8 cellular contexts compared by ENCODE assay signal in the genomic region with DNA sequence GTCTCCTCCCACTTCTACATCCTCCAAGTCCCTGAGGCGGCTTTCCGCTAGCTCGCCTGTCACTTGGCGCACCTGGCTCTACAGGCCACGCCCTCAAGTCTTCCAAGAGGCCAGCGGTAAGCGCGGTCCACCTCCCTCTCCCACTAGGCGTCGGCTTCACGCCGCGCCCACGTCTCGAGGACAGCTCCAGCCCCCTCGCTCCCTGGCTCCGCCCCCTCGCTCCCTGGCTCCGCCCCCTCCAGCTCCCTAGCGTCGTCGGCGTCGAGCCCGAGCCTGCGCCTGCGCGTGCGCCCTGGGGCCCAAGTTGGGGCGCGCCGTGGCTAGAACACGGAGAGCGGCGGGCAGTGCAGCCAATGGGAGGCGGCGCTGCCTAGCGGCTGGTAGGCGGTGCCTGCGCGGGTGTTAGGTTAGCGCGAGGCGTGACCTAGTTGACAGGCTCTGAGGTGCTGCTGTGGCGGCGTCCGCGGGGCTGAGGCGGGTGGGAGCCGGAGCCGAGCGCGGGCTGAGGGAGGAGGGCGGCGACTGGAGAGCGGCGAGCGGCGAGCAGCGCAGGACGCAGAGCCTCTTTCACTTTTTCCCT. TPM values are rescaled to one million over a fixed set of nuclear protein-coding genes. Genes with fewer than 3 reads are reported as not detected.
DNase-seq lines count a peak whose midpoint lies in the region; ATAC-seq and TF ChIP-seq lines count a peak whose summit lies in the region.

Gene MACROD2 (plus strand): TSS at position 431 of the 580 bp plus-strand sequence.

- no peak for TF ChIP-seq POLR2A in lower leg skin (IDR thresholded peaks at IDR 0.05)

- H3K36me3 ChIP-seq in endocrine pancreas (ENCODE audit: control insufficient read depth, insufficient read depth, low read length) = no peaks in the 10 kb centered on the region

- peaks cover 16% of the 10 kb centered on the region for H3K4me1 Mint-ChIP-seq in WTC11

- H3K4me3 ChIP-seq in endocrine pancreas (ENCODE audit: control insufficient read depth, insufficient read depth, low read length) (peak within 1 kb of the TSS; percentile 87), lower leg skin (ENCODE audit: low read depth, poor library complexity, severe bottlenecking) (peak within 1 kb of the TSS; percentile 38)

- H3K9me3 ChIP-seq in endocrine pancreas (ENCODE audit: control insufficient read depth, low read length) = no peaks in the 10 kb centered on the region

- peaks cover 17% of the 10 kb centered on the region for H3K27me3 Mint-ChIP-seq in WTC11 (ENCODE audit: low read depth)

- H3K4me3 Mint-ChIP-seq in WTC11 = peak within 1 kb of the TSS; percentile 90

- no peak for TF ChIP-seq CTCF in WTC11 (IDR thresholded peaks at IDR 0.05)
- TF ChIP-seq CTCF in lower leg skin (IDR thresholded peaks at IDR 0.05) = no peak

- peak within 1 kb of the TSS; percentile 49 for H3K9ac ChIP-seq in endocrine pancreas (ENCODE audit: control insufficient read depth, insufficient read depth, low read length)

- H3K27me3 ChIP-seq in endocrine pancreas (ENCODE audit: control insufficient read depth, insufficient read depth, low read length) = no peaks in the 10 kb centered on the region

- H3K36me3 Mint-ChIP-seq in WTC11 = no peaks in the 10 kb centered on the region

- peaks cover 10% of the 10 kb centered on the region for H3K4me1 ChIP-seq in endocrine pancreas (ENCODE audit: control insufficient read depth, insufficient read depth, low read length)

- CTCF ChIA-PET in WTC11 (lab: Charles Lee) = interaction anchor here (0.8 to 3.2 kb wide), 8 partner anchors 28 to 223 kb away, joined by 3 to 22 read pairs (median 5); no protein-coding TSS in a partner anchor

- intact Hi-C loops in lower leg skin (cut with DNase I; ENCODE audit: low total_unique reads) = no loop called here

- DNase-seq in 8988T (peak; percentile 89), NCI-H2107 (lab: John Stamatoyannopoulos, UW) (peak; percentile 90), WTC11 (ENCODE audit: low spot score) (peak; percentile 98), lower leg skin (ENCODE audit: low spot score in 2 of 2) (peak; percentile 81 to 97), T-helper 9 cell (no peak)
- DNase-seq in stimulated activated CD4-positive, alpha-beta T cell treated with anti-CD3 and anti-CD28 coated beads, Interleukin-2, amount 100 ng/mL, for 4 hours (ENCODE audit: low read depth) = peak; percentile 8

- H3K27ac Mint-ChIP-seq in WTC11 = peak within 1 kb of the TSS; percentile 32; the same call in 1 of the 2 replicates

- 2 to 5% methylated on average over 43 to 60 of the region's 61 CpGs for WGBS in lower leg skin, 2 donors

- POLR2A ChIA-PET in WTC11 (lab: Charles Lee) = interaction anchor here (0.6 kb wide), 1 partner anchor 15 kb away, joined by 3 read pairs; no protein-coding TSS in a partner anchor

- peaks cover 10% of the 10 kb centered on the region for H3K9me3 Mint-ChIP-seq in WTC11

- ATAC-seq in GM21723 (IDR thresholded peaks at IDR 0.05; ENCODE audit: unreplicated experiment) (peak; percentile 83), WTC11 (peak; percentile 93)

TF ChIP-seq in WTC11, 78 proteins besides CTCF, POLR2A, EP300 and RAD21 (continues in another document):
- TF ChIP-seq, protein P1, sequence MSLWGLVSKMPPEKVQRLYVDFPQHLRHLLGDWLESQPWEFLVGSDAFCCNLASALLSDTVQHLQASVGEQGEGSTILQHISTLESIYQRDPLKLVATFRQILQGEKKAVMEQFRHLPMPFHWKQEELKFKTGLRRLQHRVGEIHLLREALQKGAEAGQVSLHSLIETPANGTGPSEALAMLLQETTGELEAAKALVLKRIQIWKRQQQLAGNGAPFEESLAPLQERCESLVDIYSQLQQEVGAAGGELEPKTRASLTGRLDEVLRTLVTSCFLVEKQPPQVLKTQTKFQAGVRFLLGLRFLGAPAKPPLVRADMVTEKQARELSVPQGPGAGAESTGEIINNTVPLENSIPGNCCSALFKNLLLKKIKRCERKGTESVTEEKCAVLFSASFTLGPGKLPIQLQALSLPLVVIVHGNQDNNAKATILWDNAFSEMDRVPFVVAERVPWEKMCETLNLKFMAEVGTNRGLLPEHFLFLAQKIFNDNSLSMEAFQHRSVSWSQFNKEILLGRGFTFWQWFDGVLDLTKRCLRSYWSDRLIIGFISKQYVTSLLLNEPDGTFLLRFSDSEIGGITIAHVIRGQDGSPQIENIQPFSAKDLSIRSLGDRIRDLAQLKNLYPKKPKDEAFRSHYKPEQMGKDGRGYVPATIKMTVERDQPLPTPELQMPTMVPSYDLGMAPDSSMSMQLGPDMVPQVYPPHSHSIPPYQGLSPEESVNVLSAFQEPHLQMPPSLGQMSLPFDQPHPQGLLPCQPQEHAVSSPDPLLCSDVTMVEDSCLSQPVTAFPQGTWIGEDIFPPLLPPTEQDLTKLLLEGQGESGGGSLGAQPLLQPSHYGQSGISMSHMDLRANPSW (CRISPR knock-in tag; conservative IDR thresholded peaks at IDR 0.05; ENCODE audit: low read depth) = no peak
- 0 out of 2 replicates have a peak, but pooled peaks have one; percentile 55 for TF ChIP-seq TEAD1 (CRISPR knock-in tag; IDR thresholded peaks at IDR 0.05)
- peak; percentile 36; the same call in 1 of the 2 replicates for TF ChIP-seq CREM (CRISPR knock-in tag; IDR thresholded peaks at IDR 0.05)
- TF ChIP-seq CBFB (CRISPR knock-in tag; IDR thresholded peaks at IDR 0.05; ENCODE audit: low read depth) = 0 out of 2 replicates have a peak, but pooled peaks have one; percentile 16
- no peak for TF ChIP-seq KAT7 (CRISPR knock-in tag; IDR thresholded peaks at IDR 0.05; ENCODE audit: borderline replicate concordance)
- TF ChIP-seq ZNF317 (CRISPR knock-in tag; IDR thresholded peaks at IDR 0.05; ENCODE audit: borderline replicate concordance, low read depth) = no peak
- TF ChIP-seq, protein P2, sequence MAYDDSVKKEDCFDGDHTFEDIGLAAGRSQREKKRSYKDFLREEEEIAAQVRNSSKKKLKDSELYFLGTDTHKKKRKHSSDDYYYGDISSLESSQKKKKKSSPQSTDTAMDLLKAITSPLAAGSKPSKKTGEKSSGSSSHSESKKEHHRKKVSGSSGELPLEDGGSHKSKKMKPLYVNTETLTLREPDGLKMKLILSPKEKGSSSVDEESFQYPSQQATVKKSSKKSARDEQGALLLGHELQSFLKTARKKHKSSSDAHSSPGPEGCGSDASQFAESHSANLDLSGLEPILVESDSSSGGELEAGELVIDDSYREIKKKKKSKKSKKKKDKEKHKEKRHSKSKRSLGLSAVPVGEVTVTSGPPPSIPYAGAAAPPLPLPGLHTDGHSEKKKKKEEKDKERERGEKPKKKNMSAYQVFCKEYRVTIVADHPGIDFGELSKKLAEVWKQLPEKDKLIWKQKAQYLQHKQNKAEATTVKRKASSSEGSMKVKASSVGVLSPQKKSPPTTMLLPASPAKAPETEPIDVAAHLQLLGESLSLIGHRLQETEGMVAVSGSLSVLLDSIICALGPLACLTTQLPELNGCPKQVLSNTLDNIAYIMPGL (CRISPR knock-in tag; IDR thresholded peaks at IDR 0.05) = no peak
- TF ChIP-seq ETV6 (CRISPR knock-in tag; IDR thresholded peaks at IDR 0.05) = peak; percentile 66; the same call in 1 of the 2 replicates
- peak; percentile 47; the same call in 1 of the 2 replicates for TF ChIP-seq FOXP1 (CRISPR knock-in tag; IDR thresholded peaks at IDR 0.05; ENCODE audit: borderline replicate concordance)
- TF ChIP-seq, protein P3, sequence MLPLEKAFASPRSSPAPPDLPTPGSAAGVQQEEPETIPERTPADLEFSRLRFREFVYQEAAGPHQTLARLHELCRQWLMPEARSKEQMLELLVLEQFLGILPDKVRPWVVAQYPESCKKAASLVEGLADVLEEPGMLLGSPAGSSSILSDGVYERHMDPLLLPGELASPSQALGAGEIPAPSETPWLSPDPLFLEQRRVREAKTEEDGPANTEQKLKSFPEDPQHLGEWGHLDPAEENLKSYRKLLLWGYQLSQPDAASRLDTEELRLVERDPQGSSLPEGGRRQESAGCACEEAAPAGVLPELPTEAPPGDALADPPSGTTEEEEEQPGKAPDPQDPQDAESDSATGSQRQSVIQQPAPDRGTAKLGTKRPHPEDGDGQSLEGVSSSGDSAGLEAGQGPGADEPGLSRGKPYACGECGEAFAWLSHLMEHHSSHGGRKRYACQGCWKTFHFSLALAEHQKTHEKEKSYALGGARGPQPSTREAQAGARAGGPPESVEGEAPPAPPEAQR (CRISPR knock-in tag; IDR thresholded peaks at IDR 0.05) = no peak
- TF ChIP-seq ZNF396 (CRISPR knock-in tag; IDR thresholded peaks at IDR 0.05; ENCODE audit: borderline replicate concordance) = no peak
- no peak for TF ChIP-seq PREB (CRISPR knock-in tag; IDR thresholded peaks at IDR 0.05; ENCODE audit: borderline replicate concordance)
- TF ChIP-seq TCF7 (CRISPR knock-in tag; IDR thresholded peaks at IDR 0.05; ENCODE audit: low read depth) = no peak
- no peak for TF ChIP-seq ELF4 (CRISPR knock-in tag; IDR thresholded peaks at IDR 0.05; ENCODE audit: low read depth)
- TF ChIP-seq, protein P4, sequence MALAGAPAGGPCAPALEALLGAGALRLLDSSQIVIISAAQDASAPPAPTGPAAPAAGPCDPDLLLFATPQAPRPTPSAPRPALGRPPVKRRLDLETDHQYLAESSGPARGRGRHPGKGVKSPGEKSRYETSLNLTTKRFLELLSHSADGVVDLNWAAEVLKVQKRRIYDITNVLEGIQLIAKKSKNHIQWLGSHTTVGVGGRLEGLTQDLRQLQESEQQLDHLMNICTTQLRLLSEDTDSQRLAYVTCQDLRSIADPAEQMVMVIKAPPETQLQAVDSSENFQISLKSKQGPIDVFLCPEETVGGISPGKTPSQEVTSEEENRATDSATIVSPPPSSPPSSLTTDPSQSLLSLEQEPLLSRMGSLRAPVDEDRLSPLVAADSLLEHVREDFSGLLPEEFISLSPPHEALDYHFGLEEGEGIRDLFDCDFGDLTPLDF (CRISPR knock-in tag; IDR thresholded peaks at IDR 0.05) = no peak
- no peak; the same call in 1 of the 2 replicates for TF ChIP-seq MYBL2 (CRISPR knock-in tag; IDR thresholded peaks at IDR 0.05)
- no peak for TF ChIP-seq ZMAT4 (CRISPR knock-in tag; IDR thresholded peaks at IDR 0.05)

RNA-seq across cellular contexts. Expression of gene MACROD2, which starts in this region (rescaled TPM):
- total RNA-seq in WTC11 (2021) (3.0 to 4.1 TPM (median 3.5 TPM) in 3 replicates), lower leg skin (10 to 100 TPM; 10.0 to 24.0 (median 17.0) TPM)
